In genomic region chr12:24409868-24410267, GRCh38 we compare ENCODE assay signal across 29 cellular contexts.
"Had no signal": no experiment of that assay in that cellular context is flagged by ENCODE, and none has a peak within 500 bp of the region (broad histone marks: within the 10 kb centered on the region; RNA-seq: fewer than 3 reads in every experiment).

No MANE protein-coding gene starts in this region.

- H3K27me3 Mint-ChIP-seq: stimulated activated memory B cell treated with anti-CD40 and anti-IgM and Interleukin-4, amounts not matched to agents 10 μg/mL and 1 μg/mL and 100 μg/mL, for 72 hours; stimulated activated naive B cell treated with anti-CD40 and anti-IgM and Interleukin-4, amounts not matched to agents 10 μg/mL and 1 μg/mL and 100 μg/mL, for 72 hours had no signal

- H3K36me3 Mint-ChIP-seq: stimulated activated effector memory CD8-positive, alpha-beta T cell treated with anti-CD3 and anti-CD28 coated beads, Interleukin-12 subunit alpha, Interleukin-12 subunit beta, amount 100 ng/mL, for 72 hours; stimulated activated memory B cell treated with anti-CD40 and anti-IgM and Interleukin-4, amounts not matched to agents 10 μg/mL and 1 μg/mL and 100 μg/mL, for 72 hours; stimulated activated naive B cell treated with anti-CD40 and anti-IgM and Interleukin-4, amounts not matched to agents 10 μg/mL and 1 μg/mL and 100 μg/mL, for 72 hours had no signal

- H3K9me3 ChIP-seq: stomach, suprapubic skin, testis, thoracic aorta, thyroid gland, tibial artery, tibial nerve, transverse colon, upper lobe of left lung, upper lobe of right lung, uterus, vagina had no signal

- H3K36me3 ChIP-seq: stomach, suprapubic skin, thoracic aorta, thyroid gland, transverse colon, upper lobe of left lung, upper lobe of right lung, uterus, vagina had no signal

- ATAC-seq: stimulated activated effector memory CD8-positive, alpha-beta T cell treated with anti-CD3 and anti-CD28 coated beads, Interleukin-12 subunit alpha, Interleukin-12 subunit beta, amount 100 ng/mL, for 72 hours; stimulated activated memory B cell treated with anti-CD40 and anti-IgM and Interleukin-4, amounts not matched to agents 10 μg/mL and 1 μg/mL and 100 μg/mL, for 72 hours; stimulated activated naive B cell treated with anti-CD40 and anti-IgM and Interleukin-4, amounts not matched to agents 10 μg/mL and 1 μg/mL and 100 μg/mL, for 72 hours; stimulated activated naive CD8-positive, alpha-beta T cell treated with anti-CD3 and anti-CD28 coated beads, Interleukin-15, amount 100 ng/mL, for 72 hours; stimulated activated naive CD8-positive, alpha-beta T cell treated with anti-CD3 and anti-CD28 coated beads, Interleukin-15, Interleukin-2, amounts not matched to agents 100 U/mL and 50 U/mL, for 24 hours; upper lobe of right lung had no signal

- H3K4me3 ChIP-seq: stomach, suprapubic skin, testis, thoracic aorta, thyroid gland, tibial artery, tibial nerve, transverse colon, upper lobe of left lung, upper lobe of right lung, uterus, vagina had no signal

- H3K4me1 Mint-ChIP-seq: stimulated activated effector memory CD8-positive, alpha-beta T cell treated with anti-CD3 and anti-CD28 coated beads, Interleukin-12 subunit alpha, Interleukin-12 subunit beta, amount 100 ng/mL, for 72 hours had no signal

- H3K27me3 ChIP-seq: stomach, suprapubic skin, testis, thyroid gland, tibial artery, tibial nerve, transverse colon, upper lobe of left lung, upper lobe of right lung, uterus, vagina had no signal

- H3K27ac Mint-ChIP-seq: stimulated activated effector memory CD8-positive, alpha-beta T cell treated with anti-CD3 and anti-CD28 coated beads, Interleukin-12 subunit alpha, Interleukin-12 subunit beta, amount 100 ng/mL, for 72 hours; stimulated activated memory B cell treated with anti-CD40 and anti-IgM and Interleukin-4, amounts not matched to agents 10 μg/mL and 1 μg/mL and 100 μg/mL, for 72 hours; stimulated activated naive B cell treated with anti-CD40 and anti-IgM and Interleukin-4, amounts not matched to agents 10 μg/mL and 1 μg/mL and 100 μg/mL, for 72 hours; stimulated activated naive CD8-positive, alpha-beta T cell treated with anti-CD3 and anti-CD28 coated beads, Interleukin-15, amount 100 ng/mL, for 72 hours; stimulated activated naive CD8-positive, alpha-beta T cell treated with anti-CD3 and anti-CD28 coated beads, Interleukin-15, Interleukin-2, amounts not matched to agents 100 ng/mL and 50 ng/mL, for 24 hours; type B pancreatic cell had no signal

- FAIRE-seq: urothelium cell line had no signal

- DNase-seq: stimulated activated CD4-positive, alpha-beta T cell treated with anti-CD3 and anti-CD28 coated beads, Interleukin-2, amount 100 ng/mL, for 48 hours; stimulated activated CD4-positive, alpha-beta T cell treated with anti-CD3 and anti-CD28 coated beads, Interleukin-4, amount 100 ng/mL, for 1 hour; stimulated activated CD4-positive, alpha-beta T cell treated with anti-CD3 and anti-CD28 coated beads, Interleukin-4, amount 100 ng/mL, for 24 hours; stimulated activated CD4-positive, alpha-beta T cell treated with anti-CD3 and anti-CD28 coated beads, Interleukin-4, amount 100 ng/mL, for 4 hours; stimulated activated CD8-positive, alpha-beta memory T cell treated with anti-CD3 and anti-CD28 coated beads, Interleukin-4, amount 100 ng/mL, for 48 hours; stimulated activated naive B cell treated with anti-CD40 and anti-IgM and Interleukin-4, amounts not matched to agents 10 μg/mL and 1 μg/mL and 100 μg/mL, for 72 hours; stimulated activated naive CD4-positive, alpha-beta T cell; stimulated activated naive CD4-positive, alpha-beta T cell treated with Interleukin-2 at 50 U/mL for 16 hours; stimulated activated naive CD8-positive, alpha-beta T cell treated with anti-CD3 and anti-CD28 coated beads, Interleukin-15, amount 100 ng/mL, for 72 hours; stimulated activated naive CD8-positive, alpha-beta T cell treated with anti-CD3 and anti-CD28 coated beads, Interleukin-15, Interleukin-2, amounts not matched to agents 100 U/mL and 50 U/mL, for 24 hours; stomach; substantia nigra; testis; thyroid gland; tibial artery; transverse colon; trophoblast cell; upper lobe of left lung; upper lobe of right lung; uterus had no signal

- H3K4me3 Mint-ChIP-seq: stimulated activated effector memory CD8-positive, alpha-beta T cell treated with anti-CD3 and anti-CD28 coated beads, Interleukin-12 subunit alpha, Interleukin-12 subunit beta, amount 100 ng/mL, for 72 hours; stimulated activated memory B cell treated with anti-CD40 and anti-IgM and Interleukin-4, amounts not matched to agents 10 μg/mL and 1 μg/mL and 100 μg/mL, for 72 hours; stimulated activated naive B cell treated with anti-CD40 and anti-IgM and Interleukin-4, amounts not matched to agents 10 μg/mL and 1 μg/mL and 100 μg/mL, for 72 hours; stimulated activated naive CD8-positive, alpha-beta T cell treated with anti-CD3 and anti-CD28 coated beads, Interleukin-15, amount 100 ng/mL, for 72 hours; stimulated activated naive CD8-positive, alpha-beta T cell treated with anti-CD3 and anti-CD28 coated beads, Interleukin-15, Interleukin-2, amounts not matched to agents 100 ng/mL and 50 ng/mL, for 24 hours; type B pancreatic cell had no signal

- H3K27ac ChIP-seq: stomach, suprapubic skin, testis, thoracic aorta, thyroid gland, tibial artery, tibial nerve, transverse colon, upper lobe of left lung, upper lobe of right lung, uterus, vagina had no signal

- H3K4me1 ChIP-seq: stomach, suprapubic skin, testis, thyroid gland, transverse colon, upper lobe of left lung, upper lobe of right lung, uterus had no signal

- H3K9me3 Mint-ChIP-seq: stimulated activated naive B cell treated with anti-CD40 and anti-IgM and Interleukin-4, amounts not matched to agents 10 μg/mL and 1 μg/mL and 100 μg/mL, for 72 hours; stimulated activated naive CD8-positive, alpha-beta T cell treated with anti-CD3 and anti-CD28 coated beads, Interleukin-15, Interleukin-2, amounts not matched to agents 100 ng/mL and 50 ng/mL, for 24 hours; type B pancreatic cell had no signal
